Comparison of ENCODE assay signal across 10 cellular contexts in genomic region chr5:32254987-32255900, GRCh38. TPM values are rescaled to one million over a fixed set of nuclear protein-coding genes. Genes with fewer than 3 reads are reported as not detected.
A peak's percentile ranks its signal among the peaks of the same experiment; 100 is the strongest.
DNase-seq lines count a peak whose midpoint lies in the region; ATAC-seq and TF ChIP-seq lines count a peak whose summit lies in the region.
"Had no signal": no experiment of that assay in that cellular context is flagged by ENCODE, and none has a peak within 500 bp of the region (broad histone marks: within the 10 kb centered on the region; RNA-seq: fewer than 3 reads in every experiment).

No MANE protein-coding gene starts in this region.

- intact Hi-C loops in prostate gland (cut with DNase I): no loop called here

- no peak for ATAC-seq in GM18517 (IDR thresholded peaks at IDR 0.05; ENCODE audit: unreplicated experiment)

- DNase-seq in NCI-H446 (lab: John Stamatoyannopoulos, UW) (peak; percentile 91 to 97), fibroblast of the aortic adventitia (ENCODE audit: low read depth) (peak; percentile 80), prostate gland (ENCODE audit: low spot score) (no peak), 8988T (no peak), tibial nerve (ENCODE audit: low spot score in 2 of 2) (no peak)
- no peak for DNase-seq in activated T-cell treated with anti-CD3 and anti-CD28 coated beads, Interleukin-2, amount 50 U/mL, for 48 hours
- DNase-seq: activated CD4-positive, alpha-beta T cell treated with anti-CD3 and anti-CD28 coated beads, Interleukin-2, amount 10 ng/mL, durations not matched to agents 7 days and 5 days; NCI-H187 treated with DMSO at 0.1 percent for 48 hours had no signal

- TF ChIP-seq POLR2A in prostate gland (IDR thresholded peaks at IDR 0.05): no peak
- TF ChIP-seq POLR2A in tibial nerve (IDR thresholded peaks at IDR 0.05): no peak

- H3K36me3 ChIP-seq in prostate gland: no peaks in the 10 kb centered on the region
- H3K36me3 ChIP-seq in tibial nerve: peaks cover 0 to 77% (median 8%) of the 10 kb centered on the region in 3 donors

- no peak for TF ChIP-seq EP300 in tibial nerve (IDR thresholded peaks at IDR 0.05)

- H3K27me3 ChIP-seq in prostate gland (replicated peaks; ENCODE audit: insufficient read depth) (no peaks in the 10 kb centered on the region), tibial nerve (no peaks in the 10 kb centered on the region)

- TF ChIP-seq CTCF in C4-2B (conservative IDR thresholded peaks at IDR 0.05) (no peak), fibroblast of the aortic adventitia (IDR thresholded peaks at IDR 0.05; ENCODE audit: insufficient read depth, low read length) (no peak), prostate gland (IDR thresholded peaks at IDR 0.05) (no peak), tibial nerve (IDR thresholded peaks at IDR 0.05) (no peak)

- H3K9me3 ChIP-seq in prostate gland (no peaks in the 10 kb centered on the region), tibial nerve (no peaks in the 10 kb centered on the region)

- no peak overlapping the region for H3K4me3 ChIP-seq in fibroblast of the aortic adventitia (ENCODE audit: low read depth, low read length)
- H3K4me3 ChIP-seq in prostate gland: no peak overlapping the region
- no peak overlapping the region for H3K4me3 ChIP-seq in tibial nerve

- WGBS in prostate gland: 42% methylated on average over 7 of the region's 7 CpGs
- 55 to 68% methylated on average over 7 of the region's 7 CpGs for WGBS in tibial nerve, 2 donors

- H3K27ac ChIP-seq in C4-2B (peak overlapping the region; percentile 20), prostate gland (peak overlapping the region; percentile 50 to 54), tibial nerve (peak overlapping the region in 2 of 4 donors; percentile 44 to 52)

- H3K4me1 ChIP-seq in prostate gland (replicated peaks): peaks cover 5% of the 10 kb centered on the region
- peaks cover 0 to 15% (median 0%) of the 10 kb centered on the region in 4 donors for H3K4me1 ChIP-seq in tibial nerve

RNA-seq across cellular contexts. Expression of gene MTMR12, which starts 57.5 kb away (rescaled TPM):
- total RNA-seq in fibroblast of the aortic adventitia (ENCODE audit: low replicate concordance): 12.8 and 17.1 TPM in 2 replicates
- total RNA-seq in prostate gland: 10 to 100 TPM; 43.1 to 70.7 TPM
- total RNA-seq in tibial nerve: 10 to 100 TPM; 35.8 to 40.0 (median 38.1) TPM

Comparison
In these comparisons a context has a peak if more than half of its experiments do, and no peak if none do; other contexts are left out.
1. DNase-seq: peak in NCI-H446 (2 of 2) and fibroblast of the aortic adventitia (single experiment); none in prostate gland (single experiment), 8988T (single experiment), tibial nerve (0 of 2) and activated T-cell treated with anti-CD3 and anti-CD28 coated beads, Interleukin-2, amount 50 U/mL, for 48 hours (0 of 2).